8 cellular contexts compared by ENCODE assay signal in genomic region chr3:100209948-100210776, GRCh38. TPM values are rescaled to one million over a fixed set of nuclear protein-coding genes. Genes with fewer than 3 reads are reported as not detected.
DNase-seq lines count a peak whose midpoint lies in the region; ATAC-seq and TF ChIP-seq lines count a peak whose summit lies in the region.

No MANE protein-coding gene starts in this region.

- H3K4me3 ChIP-seq in foreskin fibroblast (ENCODE audit: low read depth in 1 of 2, low read length in 2 of 2): no peak overlapping the region

- peak; percentile 87 for ATAC-seq in GM18508 (IDR thresholded peaks at IDR 0.05; ENCODE audit: insufficient read depth, unreplicated experiment)
- peak; percentile 95 for ATAC-seq in GM21825 (IDR thresholded peaks at IDR 0.05; ENCODE audit: unreplicated experiment)
- peak; percentile 97 for ATAC-seq in stimulated activated naive CD8-positive, alpha-beta T cell treated with anti-CD3 and anti-CD28 coated beads, Interleukin-15, amount 100 ng/mL, for 72 hours

- no peak for TF ChIP-seq CTCF in foreskin fibroblast (IDR thresholded peaks at IDR 0.05; ENCODE audit: low read depth, low read length)

- H3K27me3 Mint-ChIP-seq in stimulated activated naive CD8-positive, alpha-beta T cell treated with anti-CD3 and anti-CD28 coated beads, Interleukin-15, amount 100 ng/mL, for 72 hours: peaks cover 5% of the 10 kb centered on the region

- H3K4me1 Mint-ChIP-seq in stimulated activated naive CD8-positive, alpha-beta T cell treated with anti-CD3 and anti-CD28 coated beads, Interleukin-15, amount 100 ng/mL, for 72 hours: peaks cover 19% of the 10 kb centered on the region

- H3K9me3 Mint-ChIP-seq in stimulated activated naive CD8-positive, alpha-beta T cell treated with anti-CD3 and anti-CD28 coated beads, Interleukin-15, amount 100 ng/mL, for 72 hours: peaks cover 0 to 4% of the 10 kb centered on the region in 2 donors

- DNase-seq in NCI-H146 treated with DMSO at 0.1 percent for 48 hours (lab: John Stamatoyannopoulos, UW; ENCODE audit: unreplicated experiment) (peak; percentile 14), foreskin fibroblast (peak; percentile 38 to 65), iPS-NIHi7 (ENCODE audit: extremely low spot score) (no peak), glomerular visceral epithelial cell (ENCODE audit: extremely low spot score) (no peak), cerebellum (ENCODE audit: low spot score) (no peak)
- peak in 1 of 2 donors; percentile 8 for DNase-seq in stimulated activated naive CD8-positive, alpha-beta T cell treated with anti-CD3 and anti-CD28 coated beads, Interleukin-15, amount 100 ng/mL, for 72 hours

- H3K27ac Mint-ChIP-seq in stimulated activated naive CD8-positive, alpha-beta T cell treated with anti-CD3 and anti-CD28 coated beads, Interleukin-15, amount 100 ng/mL, for 72 hours: peak overlapping the region; percentile 81 to 84

- peak overlapping the region; percentile 55 to 64 for H3K4me3 Mint-ChIP-seq in stimulated activated naive CD8-positive, alpha-beta T cell treated with anti-CD3 and anti-CD28 coated beads, Interleukin-15, amount 100 ng/mL, for 72 hours

RNA-seq across cellular contexts. Expression of gene TBC1D23, which starts 50.6 kb away (rescaled TPM):
- total RNA-seq in cerebellum: 47.4 TPM

Comparison
In these comparisons a context has a peak if more than half of its experiments do, and no peak if none do; other contexts are left out.
1. DNase-seq: peak in NCI-H146 treated with DMSO at 0.1 percent for 48 hours (single experiment) and foreskin fibroblast (2 of 2); none in iPS-NIHi7 (single experiment), glomerular visceral epithelial cell (single experiment) and cerebellum (single experiment).
2. Peak in every context shown above with its lines, with median percentiles within 50 percentile points of each other: ATAC-seq.